Comparison of ENCODE assay signal across 19 cellular contexts in genomic region chr6:126907312-126907711, GRCh38.
"Had no signal": no experiment of that assay in that cellular context is flagged by ENCODE, and none has a peak within 500 bp of the region (broad histone marks: within the 10 kb centered on the region; RNA-seq: fewer than 3 reads in every experiment).

No MANE protein-coding gene starts in this region.

- H3K9me3 ChIP-seq: MG63, SJSA1 had no signal

- H3K36me3 ChIP-seq: MG63, SJSA1 had no signal

- H3K27ac ChIP-seq: SJSA1, SK-N-MC had no signal

- H3K4me3 ChIP-seq: MG63, SJSA1, SK-N-MC had no signal

- H3K4me1 ChIP-seq: SJSA1 had no signal

- H3K27me3 ChIP-seq: MG63, SJSA1 had no signal

- DNase-seq: IMR-90, Karpas-422, KG1, MG63, NCI-H1092, NCI-H1436, NCI-H187, NCI-H2029, NCI-H2081 treated with DMSO at 0.1 percent for 48 hours, NCI-H2171, NCI-H226, NCI-H446, NCI-H510A, NCI-H524 treated with DMSO at 0.1 percent for 48 hours, NCI-H774, RPMI8226, SIG-M5 had no signal
